Comparison of ENCODE assay signal across 8 cellular contexts in the genomic region with DNA sequence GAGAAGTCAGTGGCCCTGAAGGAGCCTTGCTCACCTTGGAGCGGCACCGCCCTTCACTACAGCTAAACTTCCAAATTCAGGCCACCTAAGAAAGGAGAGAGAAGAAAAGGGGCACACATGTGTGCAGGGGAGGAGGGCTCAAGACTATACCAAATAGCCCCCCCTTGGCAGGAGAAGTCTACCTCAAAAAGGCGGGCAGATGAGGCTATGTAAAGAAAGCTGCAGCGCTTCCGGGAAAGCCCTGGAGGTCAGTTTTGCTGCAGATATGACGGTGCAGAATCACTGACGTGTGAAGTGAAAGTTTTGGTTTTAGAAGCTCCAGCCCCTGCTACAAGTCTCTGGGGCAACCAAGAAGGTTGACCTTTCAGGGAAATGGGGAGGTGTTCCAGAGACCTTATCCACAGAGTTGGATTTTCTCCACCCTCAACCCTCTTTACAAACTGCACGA. TPM values are rescaled to one million over a fixed set of nuclear protein-coding genes. Genes with fewer than 3 reads are reported as not detected.
DNase-seq lines count a peak whose midpoint lies in the region; ATAC-seq and TF ChIP-seq lines count a peak whose summit lies in the region.

No MANE protein-coding gene starts in this region.

- peaks cover 2% of the 10 kb centered on the region for H3K36me3 Mint-ChIP-seq in activated T-cell treated with anti-CD3 and anti-CD28 coated beads, Interleukin-2, amount 50 U/mL, for 4 hours (ENCODE audit: insufficient read depth)

- H3K4me2 ChIP-seq in PC-9, result no peak overlapping the region

- H3K27me3 ChIP-seq in subcutaneous abdominal adipose tissue (ENCODE audit: control insufficient read depth in 5 of 5, insufficient read depth in 4 of 5, low read length in 5 of 5) (no peaks in the 10 kb centered on the region), PC-9 (ENCODE audit: insufficient read depth, low read depth) (no peaks in the 10 kb centered on the region)

- no peak for TF ChIP-seq POLR2A in erythroblast (IDR thresholded peaks at IDR 0.05; ENCODE audit: low read length)

- H3K4me3 Mint-ChIP-seq in activated T-cell treated with anti-CD3 and anti-CD28 coated beads, Interleukin-2, amount 50 U/mL, for 4 hours, result peak overlapping the region; percentile 86

- H4K20me1 ChIP-seq in PC-9 (ENCODE audit: insufficient read depth), result no peaks in the 10 kb centered on the region

- BruUV-seq in PC-9 (replicated peaks; lab: Mats Ljungman, UMichigan), result no TSS peak

- H3K27me3 Mint-ChIP-seq in activated T-cell treated with anti-CD3 and anti-CD28 coated beads, Interleukin-2, amount 50 U/mL, for 4 hours (ENCODE audit: low read depth), result no peaks in the 10 kb centered on the region

- peak overlapping the region; percentile 37 for H3K27ac ChIP-seq in subcutaneous abdominal adipose tissue (ENCODE audit: low read depth, low read length)
- no peak overlapping the region for H3K27ac ChIP-seq in PC-9

- peaks cover 22% of the 10 kb centered on the region for H3F3A ChIP-seq in PC-9 (ENCODE audit: insufficient read depth, low read depth)

- DNase-seq in activated T-cell treated with anti-CD3 and anti-CD28 coated beads, Interleukin-2, amount 50 U/mL, for 4 hours, result no peak
- DNase-seq in activated T-cell treated with anti-CD3 and anti-CD28 coated beads for 4 hours, result no peak
- peak; percentile 67 to 77 for DNase-seq in erythroblast (lab: John Stamatoyannopoulos, UW)
- no peak for DNase-seq in PC-9
- DNase-seq in NCI-H1048 (lab: John Stamatoyannopoulos, UW), result no peak

- peak overlapping the region in 2 of 5 donors; percentile 16 to 44 for H3K9ac ChIP-seq in subcutaneous abdominal adipose tissue (ENCODE audit: low read length in 5 of 5)

- peaks cover 19 to 83% (median 75%) of the 10 kb centered on the region in 5 donors for H3K4me1 ChIP-seq in subcutaneous abdominal adipose tissue (ENCODE audit: control insufficient read depth in 5 of 5, insufficient read depth in 5 of 5, low read length in 5 of 5)
- H3K4me1 ChIP-seq in PC-9 (replicated peaks; ENCODE audit: insufficient read depth), result peaks cover 35% of the 10 kb centered on the region

- H3K4me3 ChIP-seq in subcutaneous abdominal adipose tissue (ENCODE audit: low read depth in 1 of 5, low read length in 5 of 5), result no peak overlapping the region
- H3K4me3 ChIP-seq in PC-9, result no peak overlapping the region

- no peaks in the 10 kb centered on the region for H3K9me2 ChIP-seq in PC-9 (ENCODE audit: insufficient read depth)

- H3K4me1 Mint-ChIP-seq in activated T-cell treated with anti-CD3 and anti-CD28 coated beads, Interleukin-2, amount 50 U/mL, for 4 hours (ENCODE audit: low read depth), result peaks cover 72% of the 10 kb centered on the region

- H3K9me3 Mint-ChIP-seq in activated T-cell treated with anti-CD3 and anti-CD28 coated beads, Interleukin-2, amount 50 U/mL, for 4 hours, result no peaks in the 10 kb centered on the region

- no peak for ATAC-seq in activated T-cell treated with anti-CD3 and anti-CD28 coated beads, Interleukin-2, amount 50 U/mL, for 4 hours
- ATAC-seq in HG03432 (IDR thresholded peaks at IDR 0.05; ENCODE audit: unreplicated experiment) (peak; percentile 24), HG02884 (IDR thresholded peaks at IDR 0.05; ENCODE audit: unreplicated experiment) (no peak)

- peaks cover 43% of the 10 kb centered on the region for H3K79me2 ChIP-seq in PC-9 (ENCODE audit: low read depth)

- H3K9me3 ChIP-seq in subcutaneous abdominal adipose tissue (ENCODE audit: control insufficient read depth in 5 of 5, low read length in 5 of 5) (no peaks in the 10 kb centered on the region), PC-9 (ENCODE audit: insufficient read depth, low read depth) (no peaks in the 10 kb centered on the region)

- H3K36me3 ChIP-seq in subcutaneous abdominal adipose tissue (ENCODE audit: control insufficient read depth in 5 of 5, insufficient read depth in 5 of 5, low read length in 5 of 5) (no peaks in the 10 kb centered on the region), PC-9 (ENCODE audit: low read depth) (no peaks in the 10 kb centered on the region)

- CTCF ChIA-PET in PC-9 (lab: Charles Lee), result interaction anchor here (0.7 kb wide), 1 partner anchor 15 kb away, joined by 5 read pairs; no protein-coding TSS in a partner anchor

- POLR2A ChIA-PET in PC-9 (lab: Charles Lee; ENCODE audit: unreplicated experiment), result interaction anchor here (0.6 to 0.7 kb wide), 3 partner anchors 31 to 89 kb away, joined by 3 to 6 read pairs (median 5); no protein-coding TSS in a partner anchor

- TF ChIP-seq CTCF in PC-9 (conservative IDR thresholded peaks at IDR 0.05), result no peak

- intact Hi-C loops in PC-9 (cut with micrococcal nuclease; ENCODE audit: unreplicated experiment), result no loop called here

- H2AFZ ChIP-seq in PC-9, result no peak overlapping the region

RNA-seq across cellular contexts. Expression of a gene that starts 48.2 kb away (rescaled TPM):
- total RNA-seq in activated T-cell treated with anti-CD3 and anti-CD28 coated beads, Interleukin-2, amount 50 U/mL, for 4 hours, result 10 to 100 TPM; 41.0 to 55.2 (median 50.8) TPM
- total RNA-seq in PC-9 (2021), result 13.6 and 16.8 TPM in 2 replicates

Comparison
In these comparisons a context has a peak if more than half of its experiments do, and no peak if none do; other contexts are left out.
1. DNase-seq: peak in erythroblast (2 of 2); none in activated T-cell treated with anti-CD3 and anti-CD28 coated beads, Interleukin-2, amount 50 U/mL, for 4 hours (single experiment), activated T-cell treated with anti-CD3 and anti-CD28 coated beads for 4 hours (single experiment), PC-9 (0 of 2) and NCI-H1048 (single experiment).